ENCODE assay signal across 15 cellular contexts in the genomic region with DNA sequence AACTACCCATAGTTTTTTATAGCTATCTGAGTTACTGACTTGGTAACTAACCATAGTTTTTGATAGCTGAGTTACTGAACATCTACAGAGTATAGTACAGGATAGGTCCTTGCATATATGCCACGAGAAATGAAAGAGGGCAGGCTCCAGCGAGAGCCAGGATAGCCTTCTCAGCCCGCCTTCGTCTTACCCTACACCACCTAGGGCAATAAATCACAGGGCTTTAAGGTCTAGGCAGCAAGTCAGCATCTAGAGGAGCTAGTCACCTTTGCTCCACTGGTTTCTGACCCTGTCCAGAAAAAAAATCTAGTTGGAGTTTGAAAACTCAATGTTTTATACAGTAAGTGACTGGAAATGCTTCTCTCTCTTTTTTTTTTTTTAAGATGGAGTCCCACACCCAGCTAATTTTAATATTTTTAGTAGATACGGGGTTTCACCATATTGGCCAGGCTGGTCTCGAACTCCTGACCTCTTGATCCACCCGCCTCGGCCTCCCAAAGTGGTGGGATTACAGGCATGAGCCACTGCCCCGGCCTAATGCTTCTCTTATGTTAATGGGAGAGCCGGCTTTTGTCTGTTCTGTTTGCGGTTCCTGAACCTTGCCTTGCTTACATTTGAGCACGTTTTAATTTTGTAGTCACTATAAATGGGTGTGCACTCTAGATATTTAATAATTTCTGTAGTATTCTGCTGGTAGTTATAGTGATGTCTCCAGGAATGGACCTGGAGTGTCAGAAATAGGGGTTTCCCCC. TPM values are rescaled to one million over a fixed set of nuclear protein-coding genes. Genes with fewer than 3 reads are reported as not detected.
A peak's percentile ranks its signal among the peaks of the same experiment; 100 is the strongest.
DNase-seq lines count a peak whose midpoint lies in the region; ATAC-seq, FAIRE-seq and TF ChIP-seq lines count a peak whose summit lies in the region.
"Had no signal": no experiment of that assay in that cellular context is flagged by ENCODE, and none has a peak within 500 bp of the region (broad histone marks: within the 10 kb centered on the region; RNA-seq: fewer than 3 reads in every experiment).

No MANE protein-coding gene starts in this region.

- no peak overlapping the region for H2BK120ac ChIP-seq in mesendoderm (ENCODE audit: low read depth, low read length)

- H3K4me3 Mint-ChIP-seq in activated naive CD4-positive, alpha-beta T cell treated with anti-CD3 and anti-CD28 coated beads for 36 hours: no peak overlapping the region
- peak overlapping the region; percentile 69 for H3K4me3 Mint-ChIP-seq in astrocyte (ENCODE audit: unreplicated experiment)

- no peaks in the 10 kb centered on the region for H3K27me3 Mint-ChIP-seq in activated naive CD4-positive, alpha-beta T cell treated with anti-CD3 and anti-CD28 coated beads for 36 hours (ENCODE audit: low read depth)
- H3K27me3 Mint-ChIP-seq in astrocyte (ENCODE audit: low read depth, unreplicated experiment): no peaks in the 10 kb centered on the region

- TF ChIP-seq POLR2A in upper lobe of left lung (IDR thresholded peaks at IDR 0.05) (no peak), HepG2 (IDR thresholded peaks at IDR 0.05; ENCODE audit: insufficient read depth in 1 of 2, low read depth in 2 of 2, low read length in 2 of 2) (no peak)

- WGBS in mesendoderm (ENCODE audit: extremely low coverage, insufficient coverage, low lambda C conversion rate): no CpG with 5 or more reads among the region's 12 CpGs
- WGBS in upper lobe of left lung, 2 donors: 83 to 84% methylated on average over 12 of the region's 12 CpGs
- WGBS in HepG2 (ENCODE audit: low lambda C conversion rate): 91% methylated on average over 12 of the region's 12 CpGs

- no peak overlapping the region for H3K23ac ChIP-seq in mesendoderm (ENCODE audit: low read length)

- H3K36me3 Mint-ChIP-seq in activated naive CD4-positive, alpha-beta T cell treated with anti-CD3 and anti-CD28 coated beads for 36 hours (ENCODE audit: low read depth): peaks cover 9% of the 10 kb centered on the region
- H3K36me3 Mint-ChIP-seq in activated naive CD4-positive, alpha-beta T cell treated with anti-CD3 and anti-CD28 coated beads, Interleukin-2, amount 50 U/mL, for 72 hours: peaks cover 19 to 20% of the 10 kb centered on the region in 2 donors
- H3K36me3 Mint-ChIP-seq in astrocyte (ENCODE audit: low read depth, unreplicated experiment): peaks cover 10% of the 10 kb centered on the region

- H3K79me1 ChIP-seq in mesendoderm (ENCODE audit: low read length): peaks cover 15% of the 10 kb centered on the region

- H3K56ac ChIP-seq in mesendoderm (ENCODE audit: low read length): peak overlapping the region; percentile 22

- no peaks in the 10 kb centered on the region for H3K9me3 ChIP-seq in astrocyte (ENCODE audit: insufficient read depth, low read depth, low read length)
- no peaks in the 10 kb centered on the region for H3K9me3 ChIP-seq in upper lobe of left lung
- H3K9me3 ChIP-seq in HepG2 (ENCODE audit: low read length): no peaks in the 10 kb centered on the region

- H3K4me1 Mint-ChIP-seq in activated naive CD4-positive, alpha-beta T cell treated with anti-CD3 and anti-CD28 coated beads for 36 hours (ENCODE audit: low read depth): peaks cover 51% of the 10 kb centered on the region
- H3K4me1 Mint-ChIP-seq in astrocyte (ENCODE audit: low read depth, unreplicated experiment): peaks cover 27% of the 10 kb centered on the region

- peaks cover 68% of the 10 kb centered on the region for H4K20me1 ChIP-seq in astrocyte (ENCODE audit: insufficient read depth, low read length)
- H4K20me1 ChIP-seq in HepG2 (ENCODE audit: insufficient read depth, low read length): peaks cover 30% of the 10 kb centered on the region

- intact Hi-C loops in activated naive CD4-positive, alpha-beta T cell treated with anti-CD3 and anti-CD28 coated beads for 36 hours (cut with micrococcal nuclease): no loop called here
- intact Hi-C loops in HepG2 (cut with micrococcal nuclease; ENCODE audit: unreplicated experiment): no loop called here

- POLR2A ChIA-PET in HepG2 (lab: Yijun Ruan, JAX): no interaction called here

- H2AK5ac ChIP-seq in mesendoderm (ENCODE audit: low read length): no peak overlapping the region

- H3K27ac ChIP-seq in astrocyte (ENCODE audit: low read depth, low read length): no peak overlapping the region
- no peak overlapping the region for H3K27ac ChIP-seq in mesendoderm (ENCODE audit: low read depth, low read length)
- peak overlapping the region; percentile 79 to 98 (median 96) for H3K27ac ChIP-seq in upper lobe of left lung
- no peak overlapping the region for H3K27ac ChIP-seq in HepG2 (ENCODE audit: extremely low read length, insufficient read depth, low read length)

- no peak for ATAC-seq in activated naive CD4-positive, alpha-beta T cell treated with anti-CD3 and anti-CD28 coated beads, Interleukin-2, amount 50 U/mL, for 72 hours
- ATAC-seq in upper lobe of left lung (ENCODE audit: low FRiP score in 2 of 2) (no peak), GM19395 (IDR thresholded peaks at IDR 0.05; ENCODE audit: unreplicated experiment) (no peak), HepG2 (no peak)
- ATAC-seq: PC-3 had no signal

- no peak overlapping the region for H2BK15ac ChIP-seq in mesendoderm (replicated peaks; ENCODE audit: low read depth)

- H2AFZ ChIP-seq in astrocyte (ENCODE audit: low read depth, low read length): no peak overlapping the region
- H2AFZ ChIP-seq in HepG2 (ENCODE audit: low read length): no peak overlapping the region

- H3K36me3 ChIP-seq in astrocyte (ENCODE audit: insufficient read depth, low read length): peaks cover 18% of the 10 kb centered on the region
- H3K36me3 ChIP-seq in mesendoderm (ENCODE audit: control insufficient read depth, insufficient read depth, low read length): no peaks in the 10 kb centered on the region
- H3K36me3 ChIP-seq in upper lobe of left lung: peaks cover 0 to 30% (median 7%) of the 10 kb centered on the region in 4 donors
- H3K36me3 ChIP-seq in HepG2 (replicated peaks in 1 of 2; ENCODE audit: control insufficient read depth in 1 of 2, insufficient read depth in 2 of 2, low read length in 2 of 2): peaks cover 6 to 35% of the 10 kb centered on the region in 2 experiments

- peaks cover 82% of the 10 kb centered on the region for H3K79me2 ChIP-seq in astrocyte (ENCODE audit: insufficient read depth, low read length)
- peaks cover 51% of the 10 kb centered on the region for H3K79me2 ChIP-seq in mesendoderm (ENCODE audit: control insufficient read depth, insufficient read depth, low read length)
- H3K79me2 ChIP-seq in HepG2 (ENCODE audit: insufficient read depth, low read length): peaks cover 73% of the 10 kb centered on the region

- H3K4me1 ChIP-seq in astrocyte (ENCODE audit: insufficient read depth, low read length): peaks cover 10% of the 10 kb centered on the region
- H3K4me1 ChIP-seq in mesendoderm (ENCODE audit: control insufficient read depth, low read depth, low read length): peaks cover 2% of the 10 kb centered on the region
- H3K4me1 ChIP-seq in upper lobe of left lung: peaks cover 47 to 85% (median 57%) of the 10 kb centered on the region in 4 donors
- H3K4me1 ChIP-seq in HepG2 (ENCODE audit: insufficient read depth, low read length): peaks cover 54% of the 10 kb centered on the region

- no peaks in the 10 kb centered on the region for H3K9me3 Mint-ChIP-seq in activated naive CD4-positive, alpha-beta T cell treated with anti-CD3 and anti-CD28 coated beads for 36 hours
- H3K9me3 Mint-ChIP-seq in activated naive CD4-positive, alpha-beta T cell treated with anti-CD3 and anti-CD28 coated beads, Interleukin-2, amount 50 U/mL, for 72 hours: no peaks in the 10 kb centered on the region
- no peaks in the 10 kb centered on the region for H3K9me3 Mint-ChIP-seq in astrocyte (ENCODE audit: unreplicated experiment)
- H3K9me3 Mint-ChIP-seq: T-helper 2 cell treated with Interferon-gamma antibody and Interleukin-4, amounts not matched to agents 5 μg/mL and 100 μg/mL, for 36 hours had no signal

- no peak for TF ChIP-seq RAD21 in HepG2 (CRISPR knock-in tag; IDR thresholded peaks at IDR 0.05)

- H3K4me2 ChIP-seq in astrocyte (ENCODE audit: low read length): no peak overlapping the region
- peak overlapping the region; percentile 18 for H3K4me2 ChIP-seq in mesendoderm (ENCODE audit: low read length)
- no peak overlapping the region; the same call in 1 of the 2 replicates for H3K4me2 ChIP-seq in HepG2 (ENCODE audit: low read depth, low read length)

- TF ChIP-seq CTCF in astrocyte (IDR thresholded peaks at IDR 0.05; ENCODE audit: insufficient read depth, low read depth, low read length) (no peak), upper lobe of left lung (IDR thresholded peaks at IDR 0.05) (no peak), HepG2 (CRISPR knock-in tag; IDR thresholded peaks at IDR 0.05) (no peak)

- no peak overlapping the region for H3K9ac ChIP-seq in astrocyte (ENCODE audit: low read length)
- peak overlapping the region; percentile 38 for H3K9ac ChIP-seq in mesendoderm (ENCODE audit: low read length)
- H3K9ac ChIP-seq in HepG2 (ENCODE audit: insufficient read depth, low read depth, low read length): no peak overlapping the region

- peak overlapping the region; percentile 34 for H3K27ac Mint-ChIP-seq in activated naive CD4-positive, alpha-beta T cell treated with anti-CD3 and anti-CD28 coated beads for 36 hours
- no peak overlapping the region for H3K27ac Mint-ChIP-seq in activated naive CD4-positive, alpha-beta T cell treated with anti-CD3 and anti-CD28 coated beads, Interleukin-2, amount 50 U/mL, for 72 hours
- H3K27ac Mint-ChIP-seq in astrocyte (ENCODE audit: unreplicated experiment): peak overlapping the region; percentile 30

- H2BK5ac ChIP-seq in mesendoderm (ENCODE audit: low read length): no peak overlapping the region

- in situ Hi-C loops in HepG2 (cut with HindIII; ENCODE audit: extremely low pct_ligation_motif_present, low pct_unique_long_range_greater_than_20kb): no loop called here

- no TSS peak for BruUV-seq in HepG2 (replicated peaks; lab: Mats Ljungman, UMichigan)

- TF ChIP-seq EP300 in upper lobe of left lung (IDR thresholded peaks at IDR 0.05): no peak
- TF ChIP-seq EP300 in HepG2 (IDR thresholded peaks at IDR 0.05; ENCODE audit: low read depth in 2 of 2, low read length in 2 of 2): no peak
- TF ChIP-seq EP300 in HepG2 (CRISPR knock-in tag; IDR thresholded peaks at IDR 0.05; ENCODE audit: borderline replicate concordance): no peak

- H3K4me3 ChIP-seq in astrocyte (ENCODE audit: insufficient read depth, low read depth, low read length) (no peak overlapping the region), mesendoderm (ENCODE audit: low read length) (no peak overlapping the region), upper lobe of left lung (no peak overlapping the region), HepG2 (replicated peaks in 1 of 3; ENCODE audit: insufficient read depth in 1 of 3, low read depth in 2 of 3, low read length in 3 of 3) (no peak overlapping the region)

- CTCF ChIA-PET in activated naive CD4-positive, alpha-beta T cell treated with anti-CD3 and anti-CD28 coated beads for 36 hours (lab: Charles Lee): interaction anchor here (0.6 kb wide), 1 partner anchor 10 kb away, joined by 3 read pairs; no protein-coding TSS in a partner anchor
- CTCF ChIA-PET in HepG2 (lab: Yijun Ruan, JAX; ENCODE audit: low intra/inter-chr PET ratio, low total read pairs): no interaction called here

- no peak overlapping the region for H4K8ac ChIP-seq in mesendoderm (ENCODE audit: low read depth, low read length)

- peak overlapping the region; percentile 20 for H3K18ac ChIP-seq in mesendoderm (ENCODE audit: low read length)

- H3K4ac ChIP-seq in mesendoderm (ENCODE audit: low read depth, low read length): no peak overlapping the region

- no peak overlapping the region for H4K5ac ChIP-seq in mesendoderm (ENCODE audit: low read length)

- H3K27me3 ChIP-seq in astrocyte (ENCODE audit: insufficient read depth, low read length): no peaks in the 10 kb centered on the region
- no peaks in the 10 kb centered on the region for H3K27me3 ChIP-seq in mesendoderm (ENCODE audit: insufficient read depth, low read length, poor library complexity)
- no peaks in the 10 kb centered on the region for H3K27me3 ChIP-seq in upper lobe of left lung
- H3K27me3 ChIP-seq in HepG2 (ENCODE audit: control insufficient read depth in 1 of 2, insufficient read depth in 2 of 2, low read length in 2 of 2): no peaks in the 10 kb centered on the region; a peak in 1 of 5 replicates

- no peak for FAIRE-seq in astrocyte (lab: Jason Lieb, UNC)
- FAIRE-seq in HepG2 (lab: Jason Lieb, UNC): no peak

- DNase-seq in activated naive CD4-positive, alpha-beta T cell treated with anti-CD3 and anti-CD28 coated beads for 36 hours: no peak
- no peak for DNase-seq in activated naive CD4-positive, alpha-beta T cell treated with anti-CD3 and anti-CD28 coated beads, Interleukin-2, amount 50 U/mL, for 72 hours (ENCODE audit: low spot score in 2 of 2)
- no peak for DNase-seq in astrocyte (ENCODE audit: low read depth)
- no peak for DNase-seq in mesendoderm
- no peak for DNase-seq in upper lobe of left lung
- DNase-seq in NCI-H1105 (lab: John Stamatoyannopoulos, UW): no peak
- no peak for DNase-seq in HepG2 (ENCODE audit: low spot score)
- DNase-seq: amygdala, Kasumi-1, NCI-H2081 treated with DMSO at 0.1 percent for 48 hours, PC-3 had no signal

RNA-seq across cellular contexts. Expression of a gene that starts 2.8 kb away (rescaled TPM):
- 10 to 100 TPM; 41.9 to 44.6 TPM for total RNA-seq in activated naive CD4-positive, alpha-beta T cell treated with anti-CD3 and anti-CD28 coated beads for 36 hours
- total RNA-seq in activated naive CD4-positive, alpha-beta T cell treated with anti-CD3 and anti-CD28 coated beads, Interleukin-2, amount 50 U/mL, for 72 hours: 10 to 100 TPM; 51.4 to 54.7 TPM
- total RNA-seq in astrocyte: 93.7 and 94.9 TPM in 2 replicates
- polyA plus RNA-seq in mesendoderm (2013, experiment 1 of 2): 80.3 TPM
- 78.7 TPM for polyA plus RNA-seq in mesendoderm (2013, experiment 2 of 2)
- total RNA-seq in upper lobe of left lung: 100 to 1,000 TPM in 3 of 6 donors, 10 to 100 TPM in 3; 66.3 to 157 (median 104) TPM
- 96.9 and 98.2 TPM in 2 replicates for total RNA-seq in HepG2 (2016; rRNA removed; fragmentation: Illumina TruSeq; extraction: Trizol)
- total RNA-seq in HepG2 (2016; cell fraction: cytosol; rRNA removed; fragmentation: Illumina TruSeq; extraction: Trizol; ENCODE audit: low read depth): 35.9 and 40.9 TPM in 2 replicates
- total RNA-seq in HepG2 (2016; cell fraction: insoluble cytoplasmic fraction; rRNA removed; fragmentation: Illumina TruSeq; extraction: Trizol): 88.6 and 96.1 TPM in 2 replicates
- 89.4 and 93.4 TPM in 2 replicates for total RNA-seq in HepG2 (2016; cell fraction: membrane; rRNA removed; fragmentation: Illumina TruSeq; extraction: Trizol)
- 68.6 and 78.4 TPM in 2 replicates for total RNA-seq in HepG2 (2016; cell fraction: nucleus; rRNA removed; fragmentation: Illumina TruSeq; extraction: Trizol)
- 91.6 and 120 TPM in 2 replicates for polyA plus RNA-seq in HepG2 (2011; rRNA removed)
- 104 and 117 TPM in 2 replicates for polyA plus RNA-seq in HepG2 (2011; cell fraction: cytosol; rRNA removed)
- 33.4 and 38.4 TPM in 2 replicates for polyA plus RNA-seq in HepG2 (2011; cell fraction: nucleus; rRNA removed)
- 101 and 126 TPM in 2 replicates for polyA plus RNA-seq in HepG2 (2012)
- polyA plus RNA-seq in HepG2 (2016; cell fraction: cytosol; fragmentation: Illumina TruSeq; extraction: Trizol; ENCODE audit: low read depth): 37.6 and 38.7 TPM in 2 replicates
- 100 and 109 TPM in 2 replicates for polyA plus RNA-seq in HepG2 (2016; cell fraction: insoluble cytoplasmic fraction; fragmentation: Illumina TruSeq; extraction: Trizol; ENCODE audit: low read depth)
- 80.8 and 84.4 TPM in 2 replicates for polyA plus RNA-seq in HepG2 (2016; cell fraction: membrane; fragmentation: Illumina TruSeq; extraction: Trizol; ENCODE audit: low read depth)
- 99.3 and 101 TPM in 2 replicates for polyA plus RNA-seq in HepG2 (2016; cell fraction: nucleus; fragmentation: Illumina TruSeq; extraction: Trizol; ENCODE audit: insufficient read depth, low read depth)
- 84.9 and 154 TPM in 2 replicates for polyA minus RNA-seq in HepG2 (2011; rRNA and poly(A)+ RNA removed; ENCODE audit: low replicate concordance)
- 73.7 and 80.7 TPM in 2 replicates for polyA minus RNA-seq in HepG2 (2011; cell fraction: cytosol; rRNA and poly(A)+ RNA removed)
- 75.8 and 77.7 TPM in 2 replicates for polyA minus RNA-seq in HepG2 (2011; cell fraction: nucleus; rRNA and poly(A)+ RNA removed)

RNA-seq across cellular contexts. Expression of a gene that starts 5.5 kb away (rescaled TPM):
- total RNA-seq in activated naive CD4-positive, alpha-beta T cell treated with anti-CD3 and anti-CD28 coated beads for 36 hours: 10 to 100 TPM; 41.8 to 44.0 TPM
- 10 to 100 TPM; 32.2 to 48.9 TPM for total RNA-seq in activated naive CD4-positive, alpha-beta T cell treated with anti-CD3 and anti-CD28 coated beads, Interleukin-2, amount 50 U/mL, for 72 hours
- total RNA-seq in astrocyte (26.1 TPM in 2 replicates), upper lobe of left lung (100 to 1,000 TPM in 1 of 6 donors, 10 to 100 TPM in 5; 25.6 to 133 (median 37.3) TPM), HepG2 (2016; rRNA removed; fragmentation: Illumina TruSeq; extraction: Trizol) (47.6 and 54.8 TPM in 2 replicates)
- 40.6 TPM for polyA plus RNA-seq in mesendoderm (2013, experiment 1 of 2)
- polyA plus RNA-seq in mesendoderm (2013, experiment 2 of 2): 40.1 TPM
- 25.3 and 26.1 TPM in 2 replicates for total RNA-seq in HepG2 (2016; cell fraction: cytosol; rRNA removed; fragmentation: Illumina TruSeq; extraction: Trizol; ENCODE audit: low read depth)
- 46.1 and 54.7 TPM in 2 replicates for total RNA-seq in HepG2 (2016; cell fraction: insoluble cytoplasmic fraction; rRNA removed; fragmentation: Illumina TruSeq; extraction: Trizol)
- 22.1 and 23.9 TPM in 2 replicates for total RNA-seq in HepG2 (2016; cell fraction: membrane; rRNA removed; fragmentation: Illumina TruSeq; extraction: Trizol)
- 57.0 and 57.3 TPM in 2 replicates for total RNA-seq in HepG2 (2016; cell fraction: nucleus; rRNA removed; fragmentation: Illumina TruSeq; extraction: Trizol)
- polyA plus RNA-seq in HepG2 (2011; rRNA removed): 11.7 and 13.3 TPM in 2 replicates
- polyA plus RNA-seq in HepG2 (2011; cell fraction: cytosol; rRNA removed): 7.3 and 10.1 TPM in 2 replicates
- 21.8 and 27.8 TPM in 2 replicates for polyA plus RNA-seq in HepG2 (2011; cell fraction: nucleus; rRNA removed)
- polyA plus RNA-seq in HepG2 (2012): 25.7 and 33.7 TPM in 2 replicates
- polyA plus RNA-seq in HepG2 (2016; cell fraction: cytosol; fragmentation: Illumina TruSeq; extraction: Trizol; ENCODE audit: low read depth): 4.9 and 5.1 TPM in 2 replicates
- 52.1 and 52.5 TPM in 2 replicates for polyA plus RNA-seq in HepG2 (2016; cell fraction: insoluble cytoplasmic fraction; fragmentation: Illumina TruSeq; extraction: Trizol; ENCODE audit: low read depth)
- 10.4 and 12.2 TPM in 2 replicates for polyA plus RNA-seq in HepG2 (2016; cell fraction: membrane; fragmentation: Illumina TruSeq; extraction: Trizol; ENCODE audit: low read depth)
- 43.6 and 48.8 TPM in 2 replicates for polyA plus RNA-seq in HepG2 (2016; cell fraction: nucleus; fragmentation: Illumina TruSeq; extraction: Trizol; ENCODE audit: insufficient read depth, low read depth)
- polyA minus RNA-seq in HepG2 (2011; rRNA and poly(A)+ RNA removed; ENCODE audit: low replicate concordance): 17.2 and 35.9 TPM in 2 replicates
- polyA minus RNA-seq in HepG2 (2011; cell fraction: cytosol; rRNA and poly(A)+ RNA removed): 18.8 and 27.2 TPM in 2 replicates
- polyA minus RNA-seq in HepG2 (2011; cell fraction: nucleus; rRNA and poly(A)+ RNA removed): 66.4 and 70.1 TPM in 2 replicates

RNA-seq across cellular contexts. Expression of a gene that starts 58.5 kb away (rescaled TPM):
- total RNA-seq in activated naive CD4-positive, alpha-beta T cell treated with anti-CD3 and anti-CD28 coated beads for 36 hours: not detected
- not detected for total RNA-seq in activated naive CD4-positive, alpha-beta T cell treated with anti-CD3 and anti-CD28 coated beads, Interleukin-2, amount 50 U/mL, for 72 hours
- not detected in 2 replicates for total RNA-seq in astrocyte
- 0.13 TPM for polyA plus RNA-seq in mesendoderm (2013, experiment 1 of 2)
- polyA plus RNA-seq in mesendoderm (2013, experiment 2 of 2): 0.15 TPM
- 10 to 100 TPM in 4 of 6 donors, 1 to 10 TPM in 2; 4.2 to 22.5 (median 10.9) TPM for total RNA-seq in upper lobe of left lung
- not detected in 2 replicates for total RNA-seq in HepG2 (2016; rRNA removed; fragmentation: Illumina TruSeq; extraction: Trizol)
- not detected in 2 replicates for total RNA-seq in HepG2 (2016; cell fraction: cytosol; rRNA removed; fragmentation: Illumina TruSeq; extraction: Trizol; ENCODE audit: low read depth)
- not detected in 2 replicates for total RNA-seq in HepG2 (2016; cell fraction: insoluble cytoplasmic fraction; rRNA removed; fragmentation: Illumina TruSeq; extraction: Trizol)
- total RNA-seq in HepG2 (2016; cell fraction: membrane; rRNA removed; fragmentation: Illumina TruSeq; extraction: Trizol): not detected in 2 replicates
- not detected in 2 replicates for total RNA-seq in HepG2 (2016; cell fraction: nucleus; rRNA removed; fragmentation: Illumina TruSeq; extraction: Trizol)
- not detected in 2 replicates for polyA plus RNA-seq in HepG2 (2011; rRNA removed)
- polyA plus RNA-seq in HepG2 (2011; cell fraction: cytosol; rRNA removed): 0.05 TPM in 1 of 2 replicates, not detected in the other
- polyA plus RNA-seq in HepG2 (2011; cell fraction: nucleus; rRNA removed): not detected in 2 replicates
- polyA plus RNA-seq in HepG2 (2012): not detected in 2 replicates
- polyA plus RNA-seq in HepG2 (2016; cell fraction: cytosol; fragmentation: Illumina TruSeq; extraction: Trizol; ENCODE audit: low read depth): not detected in 2 replicates
- not detected in 2 replicates for polyA plus RNA-seq in HepG2 (2016; cell fraction: insoluble cytoplasmic fraction; fragmentation: Illumina TruSeq; extraction: Trizol; ENCODE audit: low read depth)
- polyA plus RNA-seq in HepG2 (2016; cell fraction: membrane; fragmentation: Illumina TruSeq; extraction: Trizol; ENCODE audit: low read depth): not detected in 2 replicates
- not detected in 2 replicates for polyA plus RNA-seq in HepG2 (2016; cell fraction: nucleus; fragmentation: Illumina TruSeq; extraction: Trizol; ENCODE audit: insufficient read depth, low read depth)
- not detected in 2 replicates for polyA minus RNA-seq in HepG2 (2011; rRNA and poly(A)+ RNA removed; ENCODE audit: low replicate concordance)
- polyA minus RNA-seq in HepG2 (2011; cell fraction: cytosol; rRNA and poly(A)+ RNA removed): not detected in 2 replicates
- not detected in 2 replicates for polyA minus RNA-seq in HepG2 (2011; cell fraction: nucleus; rRNA and poly(A)+ RNA removed)
- total RNA-seq: activated CD8-positive, alpha-beta memory T cell treated with anti-CD3 and anti-CD28 coated beads for 36 hours; lung microvascular endothelial cell had no signal

Comparison
In these comparisons a context has a peak if more than half of its experiments do, and no peak if none do; other contexts are left out.
1. H3K27ac Mint-ChIP-seq: peak in activated naive CD4-positive, alpha-beta T cell treated with anti-CD3 and anti-CD28 coated beads for 36 hours (single experiment) and astrocyte (single experiment); none in activated naive CD4-positive, alpha-beta T cell treated with anti-CD3 and anti-CD28 coated beads, Interleukin-2, amount 50 U/mL, for 72 hours (0 of 2).
2. H3K27ac ChIP-seq: peak in upper lobe of left lung (4 of 4); none in astrocyte (single experiment), mesendoderm (single experiment) and HepG2 (single experiment).